In genomic region chr19:49136771-49137171, GRCh38 we compare ENCODE assay signal across 17 cellular contexts. TPM values are rescaled to one million over a fixed set of nuclear protein-coding genes. Genes with fewer than 3 reads are reported as not detected.
A peak's percentile ranks its signal among the peaks of the same experiment; 100 is the strongest.
DNase-seq lines count a peak whose midpoint lies in the region; ATAC-seq and TF ChIP-seq lines count a peak whose summit lies in the region.
"Had no signal": no experiment of that assay in that cellular context is flagged by ENCODE, and none has a peak within 500 bp of the region (broad histone marks: within the 10 kb centered on the region; RNA-seq: fewer than 3 reads in every experiment).

No MANE protein-coding gene starts in this region.

- peaks cover 13% of the 10 kb centered on the region for H3K4me1 Mint-ChIP-seq in CD4-positive, alpha-beta T cell (ENCODE audit: low read depth)
- H3K4me1 Mint-ChIP-seq in activated CD8-positive, alpha-beta T cell treated with anti-CD3 and anti-CD28 coated beads, Interleukin-2, amount 10 ng/mL, durations not matched to agents 7 days and 5 days (ENCODE audit: low read depth) = peaks cover 18% of the 10 kb centered on the region

- DNase-seq in CD4-positive, alpha-beta T cell = no peak
- DNase-seq in ecto neural progenitor cell (ENCODE audit: low spot score) (peak; percentile 44), right atrium auricular region (ENCODE audit: low spot score) (peak; percentile 88), sciatic nerve (ENCODE audit: low spot score) (no peak), D341Med (ENCODE audit: low spot score) (no peak), NCI-H1092 (lab: John Stamatoyannopoulos, UW) (no peak)
- no peak for DNase-seq in activated CD8-positive, alpha-beta T cell treated with anti-CD3 and anti-CD28 coated beads, Interleukin-2, amount 10 ng/mL, durations not matched to agents 7 days and 5 days
- DNase-seq in effector memory CD4-positive, alpha-beta T cell = no peak
- DNase-seq: ACHN; effector CD4-positive, alpha-beta T cell; NCI-H1694 treated with DMSO at 0.1 percent for 48 hours; SHP77; T-helper 1 cell had no signal

- peaks cover 0 to 19% of the 10 kb centered on the region in 2 donors for H3K4me1 ChIP-seq in right atrium auricular region
- H3K4me1 ChIP-seq in effector memory CD4-positive, alpha-beta T cell (ENCODE audit: control insufficient read depth, insufficient read depth, low read length, poor library complexity, severe bottlenecking) = peaks cover 12% of the 10 kb centered on the region
- H3K4me1 ChIP-seq: foreskin keratinocyte had no signal

- H3K4me3 Mint-ChIP-seq in CD4-positive, alpha-beta T cell = peak overlapping the region; percentile 4
- no peak overlapping the region for H3K4me3 Mint-ChIP-seq in activated CD8-positive, alpha-beta T cell treated with anti-CD3 and anti-CD28 coated beads, Interleukin-2, amount 10 ng/mL, durations not matched to agents 7 days and 5 days
- H3K4me3 Mint-ChIP-seq: stimulated activated naive CD8-positive, alpha-beta T cell treated with anti-CD3 and anti-CD28 coated beads, Interleukin-15, Interleukin-2, amounts not matched to agents 100 ng/mL and 50 ng/mL, for 24 hours had no signal

- H3K27ac Mint-ChIP-seq in CD4-positive, alpha-beta T cell = no peak overlapping the region
- no peak overlapping the region for H3K27ac Mint-ChIP-seq in activated CD8-positive, alpha-beta T cell treated with anti-CD3 and anti-CD28 coated beads, Interleukin-2, amount 10 ng/mL, durations not matched to agents 7 days and 5 days
- H3K27ac Mint-ChIP-seq: stimulated activated naive CD8-positive, alpha-beta T cell treated with anti-CD3 and anti-CD28 coated beads, Interleukin-15, Interleukin-2, amounts not matched to agents 100 ng/mL and 50 ng/mL, for 24 hours had no signal

- no peaks in the 10 kb centered on the region for H3K9me3 Mint-ChIP-seq in CD4-positive, alpha-beta T cell
- no peaks in the 10 kb centered on the region for H3K9me3 Mint-ChIP-seq in activated CD8-positive, alpha-beta T cell treated with anti-CD3 and anti-CD28 coated beads, Interleukin-2, amount 10 ng/mL, durations not matched to agents 7 days and 5 days (ENCODE audit: insufficient read depth)
- H3K9me3 Mint-ChIP-seq: stimulated activated naive CD8-positive, alpha-beta T cell treated with anti-CD3 and anti-CD28 coated beads, Interleukin-15, Interleukin-2, amounts not matched to agents 100 ng/mL and 50 ng/mL, for 24 hours had no signal

- no peak for ATAC-seq in CD4-positive, alpha-beta T cell (ENCODE audit: poor library complexity)
- ATAC-seq in sciatic nerve = peak; percentile 19
- no peak for ATAC-seq in activated CD8-positive, alpha-beta T cell treated with anti-CD3 and anti-CD28 coated beads, Interleukin-2, amount 10 ng/mL, durations not matched to agents 7 days and 5 days

- H3K36me3 Mint-ChIP-seq in CD4-positive, alpha-beta T cell (ENCODE audit: low read depth) = no peaks in the 10 kb centered on the region
- no peaks in the 10 kb centered on the region for H3K36me3 Mint-ChIP-seq in activated CD8-positive, alpha-beta T cell treated with anti-CD3 and anti-CD28 coated beads, Interleukin-2, amount 10 ng/mL, durations not matched to agents 7 days and 5 days (ENCODE audit: low read depth)

- H3K27me3 ChIP-seq in CD4-positive, alpha-beta T cell (ENCODE audit: control insufficient read depth, insufficient read depth, low read length) = no peaks in the 10 kb centered on the region
- H3K27me3 ChIP-seq in right atrium auricular region = no peaks in the 10 kb centered on the region
- no peaks in the 10 kb centered on the region for H3K27me3 ChIP-seq in effector memory CD4-positive, alpha-beta T cell (replicated peaks; ENCODE audit: control insufficient read depth, insufficient read depth, low read length, poor library complexity, severe bottlenecking)
- H3K27me3 ChIP-seq: foreskin keratinocyte had no signal

- no peak for TF ChIP-seq CTCF in CD4-positive, alpha-beta T cell (IDR thresholded peaks at IDR 0.05)
- TF ChIP-seq CTCF in right atrium auricular region (IDR thresholded peaks at IDR 0.05) = no peak

- CTCF ChIA-PET in CD4-positive, alpha-beta T cell (lab: Charles Lee) = interaction anchor here (1.2 kb wide), 1 partner anchor 39 kb away, joined by 4 read pairs; no protein-coding TSS in a partner anchor
- CTCF ChIA-PET in activated CD8-positive, alpha-beta T cell treated with anti-CD3 and anti-CD28 coated beads, Interleukin-2, amount 10 ng/mL, durations not matched to agents 7 days and 5 days (lab: Charles Lee) = no interaction called here

- intact Hi-C loops in CD4-positive, alpha-beta T cell (cut with DNase I, micrococcal nuclease) = no loop called here
- intact Hi-C loops in sciatic nerve (cut with DNase I) = no loop called here

- POLR2A ChIA-PET in CD4-positive, alpha-beta T cell (lab: Charles Lee) = no interaction called here
- POLR2A ChIA-PET in activated CD8-positive, alpha-beta T cell treated with anti-CD3 and anti-CD28 coated beads, Interleukin-2, amount 10 ng/mL, durations not matched to agents 7 days and 5 days (lab: Charles Lee) = no interaction called here

- H3K27me3 Mint-ChIP-seq in CD4-positive, alpha-beta T cell = peaks cover 8% of the 10 kb centered on the region
- peaks cover 12% of the 10 kb centered on the region for H3K27me3 Mint-ChIP-seq in activated CD8-positive, alpha-beta T cell treated with anti-CD3 and anti-CD28 coated beads, Interleukin-2, amount 10 ng/mL, durations not matched to agents 7 days and 5 days (ENCODE audit: low read depth)

- no peak overlapping the region for H3K4me3 ChIP-seq in right atrium auricular region
- no peak overlapping the region for H3K4me3 ChIP-seq in effector memory CD4-positive, alpha-beta T cell (ENCODE audit: insufficient read depth, low read depth, low read length, poor library complexity, severe bottlenecking)

- no peaks in the 10 kb centered on the region for H3K36me3 ChIP-seq in right atrium auricular region
- H3K36me3 ChIP-seq in effector memory CD4-positive, alpha-beta T cell (ENCODE audit: control insufficient read depth, insufficient read depth, low read length) = no peaks in the 10 kb centered on the region

- H3K27ac ChIP-seq in CD4-positive, alpha-beta T cell (ENCODE audit: low read depth, low read length) = no peak overlapping the region
- H3K27ac ChIP-seq in right atrium auricular region = peak overlapping the region; percentile 38 to 47
- no peak overlapping the region for H3K27ac ChIP-seq in effector memory CD4-positive, alpha-beta T cell (ENCODE audit: insufficient read depth, low read length, poor library complexity, severe bottlenecking)
- H3K27ac ChIP-seq: foreskin keratinocyte had no signal

- no peaks in the 10 kb centered on the region for H3K9me3 ChIP-seq in CD4-positive, alpha-beta T cell (ENCODE audit: control insufficient read depth, low read length)
- no peaks in the 10 kb centered on the region for H3K9me3 ChIP-seq in right atrium auricular region
- no peaks in the 10 kb centered on the region for H3K9me3 ChIP-seq in effector memory CD4-positive, alpha-beta T cell (ENCODE audit: control insufficient read depth, low read length)

RNA-seq across cellular contexts. Expression of gene PPFIA3, which starts 17.4 kb away (rescaled TPM):
- total RNA-seq in CD4-positive, alpha-beta T cell = 1 to 10 TPM; 2.0 to 2.8 TPM
- total RNA-seq in right atrium auricular region (1 to 10 TPM; 5.0 to 6.8 TPM), sciatic nerve (6.3 TPM)
- 1 to 10 TPM; 1.8 to 2.2 TPM for total RNA-seq in activated CD8-positive, alpha-beta T cell treated with anti-CD3 and anti-CD28 coated beads, Interleukin-2, amount 10 ng/mL, durations not matched to agents 7 days and 5 days

RNA-seq across cellular contexts. Expression of gene C19orf73, which starts 17.8 kb away (rescaled TPM):
- 1 to 10 TPM; 1.5 to 2.3 TPM for total RNA-seq in CD4-positive, alpha-beta T cell
- total RNA-seq in right atrium auricular region (1 to 10 TPM; 3.1 to 5.9 TPM), sciatic nerve (0.67 TPM)
- total RNA-seq in activated CD8-positive, alpha-beta T cell treated with anti-CD3 and anti-CD28 coated beads, Interleukin-2, amount 10 ng/mL, durations not matched to agents 7 days and 5 days = 1 to 10 TPM in 1 of 2 experiments, under 1 TPM in 1; 0.92 to 1.0 TPM

RNA-seq across cellular contexts. Expression of gene HRC, which starts 18.4 kb away (rescaled TPM):
- not detected for total RNA-seq in CD4-positive, alpha-beta T cell
- total RNA-seq in right atrium auricular region (1,000 to 10,000 TPM in 1 of 2 donors, 100 to 1,000 TPM in 1; 558 to 1,164 TPM), sciatic nerve (5.1 TPM)
- not detected for total RNA-seq in activated CD8-positive, alpha-beta T cell treated with anti-CD3 and anti-CD28 coated beads, Interleukin-2, amount 10 ng/mL, durations not matched to agents 7 days and 5 days
- total RNA-seq: bronchial epithelial cell, foreskin keratinocyte, MCF 10A had no signal

RNA-seq across cellular contexts. Expression of gene TRPM4, which starts 20.8 kb away (rescaled TPM):
- total RNA-seq in CD4-positive, alpha-beta T cell = not detected
- 10 to 100 TPM; 20.6 to 22.8 TPM for total RNA-seq in right atrium auricular region
- total RNA-seq in sciatic nerve = 32.5 TPM
- total RNA-seq in activated CD8-positive, alpha-beta T cell treated with anti-CD3 and anti-CD28 coated beads, Interleukin-2, amount 10 ng/mL, durations not matched to agents 7 days and 5 days = not detected

RNA-seq across cellular contexts. Expression of gene LIN7B, which starts 22.6 kb away (rescaled TPM):
- 1 to 10 TPM; 6.4 to 6.6 TPM for total RNA-seq in CD4-positive, alpha-beta T cell
- 10 to 100 TPM; 31.5 to 35.0 TPM for total RNA-seq in right atrium auricular region
- 9.8 TPM for total RNA-seq in sciatic nerve
- 1 to 10 TPM; 3.7 to 6.3 TPM for total RNA-seq in activated CD8-positive, alpha-beta T cell treated with anti-CD3 and anti-CD28 coated beads, Interleukin-2, amount 10 ng/mL, durations not matched to agents 7 days and 5 days

Comparison
In these comparisons a context has a peak if more than half of its experiments do, and no peak if none do; other contexts are left out.
1. DNase-seq: peak in ecto neural progenitor cell (single experiment) and right atrium auricular region (single experiment); none in CD4-positive, alpha-beta T cell (0 of 10), sciatic nerve (single experiment), D341Med (single experiment), NCI-H1092 (single experiment), activated CD8-positive, alpha-beta T cell treated with anti-CD3 and anti-CD28 coated beads, Interleukin-2, amount 10 ng/mL, durations not matched to agents 7 days and 5 days (single experiment) and effector memory CD4-positive, alpha-beta T cell (0 of 3).
2. H3K27ac ChIP-seq: peak in right atrium auricular region (2 of 2); none in CD4-positive, alpha-beta T cell (single experiment) and effector memory CD4-positive, alpha-beta T cell (single experiment).
3. RNA of gene HRC, which starts 18.4 kb away (total RNA-seq): 558 to 1,164 TPM in right atrium auricular region; 5.1 TPM in sciatic nerve (single experiment), not detected in CD4-positive, alpha-beta T cell and not detected in activated CD8-positive, alpha-beta T cell treated with anti-CD3 and anti-CD28 coated beads, Interleukin-2, amount 10 ng/mL, durations not matched to agents 7 days and 5 days; every median in the first group is over 10 times any median in the second.